In the genomic region with DNA sequence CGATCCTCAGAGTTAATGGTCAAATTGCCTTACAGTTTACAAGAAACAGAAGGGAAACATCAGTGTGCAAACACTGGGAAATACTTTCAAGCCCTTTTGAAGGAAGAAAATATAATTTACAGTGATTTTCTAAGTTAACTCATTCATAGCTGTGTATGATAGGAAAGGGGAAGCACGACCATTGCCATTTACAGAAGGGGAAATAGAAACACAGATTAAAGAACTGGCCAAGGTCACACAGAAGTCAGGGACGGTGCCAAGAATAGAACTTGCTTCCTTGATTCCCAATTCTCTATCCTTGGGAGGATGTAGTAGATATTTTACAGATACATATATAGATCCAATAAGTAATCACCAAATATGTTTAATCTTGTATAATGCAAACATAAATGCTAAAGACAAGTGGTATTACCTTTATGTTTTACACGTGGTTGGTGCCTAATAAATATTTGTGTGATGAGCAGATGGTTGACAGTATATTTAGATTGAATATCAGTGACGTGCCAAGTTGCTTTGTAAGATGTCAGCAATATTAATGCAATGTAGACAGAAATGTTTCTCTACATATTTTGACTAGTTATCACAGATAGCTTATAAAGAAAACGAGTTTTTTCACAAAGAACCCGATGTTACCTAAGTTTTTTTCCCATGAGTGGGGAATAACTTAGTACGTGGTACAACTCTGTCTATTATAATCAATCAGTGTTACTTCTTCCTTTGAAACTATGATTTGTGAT, we compare ENCODE assay signal across 2 cellular contexts.
TF ChIP-seq lines count a peak whose summit lies in the region.

No MANE protein-coding gene starts in this region.

TF ChIP-seq in IMR-90, 13 proteins besides CTCF, POLR2A, EP300 and RAD21:
- peak; percentile 65 for TF ChIP-seq MAFK (IDR thresholded peaks at IDR 0.05; ENCODE audit: low read depth, low read length)
- TF ChIP-seq, protein P1, sequence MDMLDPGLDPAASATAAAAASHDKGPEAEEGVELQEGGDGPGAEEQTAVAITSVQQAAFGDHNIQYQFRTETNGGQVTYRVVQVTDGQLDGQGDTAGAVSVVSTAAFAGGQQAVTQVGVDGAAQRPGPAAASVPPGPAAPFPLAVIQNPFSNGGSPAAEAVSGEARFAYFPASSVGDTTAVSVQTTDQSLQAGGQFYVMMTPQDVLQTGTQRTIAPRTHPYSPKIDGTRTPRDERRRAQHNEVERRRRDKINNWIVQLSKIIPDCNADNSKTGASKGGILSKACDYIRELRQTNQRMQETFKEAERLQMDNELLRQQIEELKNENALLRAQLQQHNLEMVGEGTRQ (IDR thresholded peaks at IDR 0.05; ENCODE audit: low read depth, low read length) = no peak
TF ChIP-seq in IMR-90: peak in this region for 1.

TF ChIP-seq in WTC11, 78 proteins besides CTCF, POLR2A, EP300 and RAD21:
- TF ChIP-seq AFF4 (CRISPR knock-in tag; IDR thresholded peaks at IDR 0.05; ENCODE audit: borderline replicate concordance) (no peak), ZBTB21 (CRISPR knock-in tag; IDR thresholded peaks at IDR 0.05; ENCODE audit: borderline replicate concordance) (no peak), ZNF281 (CRISPR knock-in tag; IDR thresholded peaks at IDR 0.05) (no peak), JAZF1 (CRISPR knock-in tag; IDR thresholded peaks at IDR 0.05) (no peak), ZNF121 (CRISPR knock-in tag; IDR thresholded peaks at IDR 0.05) (no peak), ETV6 (CRISPR knock-in tag; IDR thresholded peaks at IDR 0.05) (no peak), OVOL2 (CRISPR knock-in tag; IDR thresholded peaks at IDR 0.05; ENCODE audit: borderline replicate concordance) (no peak), ZNF512 (CRISPR knock-in tag; IDR thresholded peaks at IDR 0.05; ENCODE audit: borderline replicate concordance) (no peak), ZNF317 (CRISPR knock-in tag; IDR thresholded peaks at IDR 0.05; ENCODE audit: borderline replicate concordance, low read depth) (no peak), NR1H2 (CRISPR knock-in tag; IDR thresholded peaks at IDR 0.05) (no peak), CDX4 (CRISPR knock-in tag; IDR thresholded peaks at IDR 0.05; ENCODE audit: borderline replicate concordance) (no peak), RORB (CRISPR knock-in tag; IDR thresholded peaks at IDR 0.05) (no peak), GRHL2 (CRISPR knock-in tag; IDR thresholded peaks at IDR 0.05; ENCODE audit: insufficient replicate concordance, severe bottlenecking) (no peak), ZNF671 (CRISPR knock-in tag; IDR thresholded peaks at IDR 0.05) (no peak), ZBTB43 (CRISPR knock-in tag; IDR thresholded peaks at IDR 0.05) (no peak)
- TF ChIP-seq, protein P2, sequence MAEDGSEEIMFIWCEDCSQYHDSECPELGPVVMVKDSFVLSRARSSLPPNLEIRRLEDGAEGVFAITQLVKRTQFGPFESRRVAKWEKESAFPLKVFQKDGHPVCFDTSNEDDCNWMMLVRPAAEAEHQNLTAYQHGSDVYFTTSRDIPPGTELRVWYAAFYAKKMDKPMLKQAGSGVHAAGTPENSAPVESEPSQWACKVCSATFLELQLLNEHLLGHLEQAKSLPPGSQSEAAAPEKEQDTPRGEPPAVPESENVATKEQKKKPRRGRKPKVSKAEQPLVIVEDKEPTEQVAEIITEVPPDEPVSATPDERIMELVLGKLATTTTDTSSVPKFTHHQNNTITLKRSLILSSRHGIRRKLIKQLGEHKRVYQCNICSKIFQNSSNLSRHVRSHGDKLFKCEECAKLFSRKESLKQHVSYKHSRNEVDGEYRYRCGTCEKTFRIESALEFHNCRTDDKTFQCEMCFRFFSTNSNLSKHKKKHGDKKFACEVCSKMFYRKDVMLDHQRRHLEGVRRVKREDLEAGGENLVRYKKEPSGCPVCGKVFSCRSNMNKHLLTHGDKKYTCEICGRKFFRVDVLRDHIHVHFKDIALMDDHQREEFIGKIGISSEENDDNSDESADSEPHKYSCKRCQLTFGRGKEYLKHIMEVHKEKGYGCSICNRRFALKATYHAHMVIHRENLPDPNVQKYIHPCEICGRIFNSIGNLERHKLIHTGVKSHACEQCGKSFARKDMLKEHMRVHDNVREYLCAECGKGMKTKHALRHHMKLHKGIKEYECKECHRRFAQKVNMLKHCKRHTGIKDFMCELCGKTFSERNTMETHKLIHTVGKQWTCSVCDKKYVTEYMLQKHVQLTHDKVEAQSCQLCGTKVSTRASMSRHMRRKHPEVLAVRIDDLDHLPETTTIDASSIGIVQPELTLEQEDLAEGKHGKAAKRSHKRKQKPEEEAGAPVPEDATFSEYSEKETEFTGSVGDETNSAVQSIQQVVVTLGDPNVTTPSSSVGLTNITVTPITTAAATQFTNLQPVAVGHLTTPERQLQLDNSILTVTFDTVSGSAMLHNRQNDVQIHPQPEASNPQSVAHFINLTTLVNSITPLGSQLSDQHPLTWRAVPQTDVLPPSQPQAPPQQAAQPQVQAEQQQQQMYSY (CRISPR knock-in tag; IDR thresholded peaks at IDR 0.05) = no peak
- TF ChIP-seq, protein P3, sequence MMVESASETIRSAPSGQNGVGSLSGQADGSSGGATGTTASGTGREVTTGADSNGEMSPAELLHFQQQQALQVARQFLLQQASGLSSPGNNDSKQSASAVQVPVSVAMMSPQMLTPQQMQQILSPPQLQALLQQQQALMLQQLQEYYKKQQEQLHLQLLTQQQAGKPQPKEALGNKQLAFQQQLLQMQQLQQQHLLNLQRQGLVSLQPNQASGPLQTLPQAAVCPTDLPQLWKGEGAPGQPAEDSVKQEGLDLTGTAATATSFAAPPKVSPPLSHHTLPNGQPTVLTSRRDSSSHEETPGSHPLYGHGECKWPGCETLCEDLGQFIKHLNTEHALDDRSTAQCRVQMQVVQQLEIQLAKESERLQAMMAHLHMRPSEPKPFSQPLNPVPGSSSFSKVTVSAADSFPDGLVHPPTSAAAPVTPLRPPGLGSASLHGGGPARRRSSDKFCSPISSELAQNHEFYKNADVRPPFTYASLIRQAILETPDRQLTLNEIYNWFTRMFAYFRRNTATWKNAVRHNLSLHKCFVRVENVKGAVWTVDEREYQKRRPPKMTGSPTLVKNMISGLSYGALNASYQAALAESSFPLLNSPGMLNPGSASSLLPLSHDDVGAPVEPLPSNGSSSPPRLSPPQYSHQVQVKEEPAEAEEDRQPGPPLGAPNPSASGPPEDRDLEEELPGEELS (CRISPR knock-in tag; IDR thresholded peaks at IDR 0.05) = no peak
- TF ChIP-seq, protein P4, sequence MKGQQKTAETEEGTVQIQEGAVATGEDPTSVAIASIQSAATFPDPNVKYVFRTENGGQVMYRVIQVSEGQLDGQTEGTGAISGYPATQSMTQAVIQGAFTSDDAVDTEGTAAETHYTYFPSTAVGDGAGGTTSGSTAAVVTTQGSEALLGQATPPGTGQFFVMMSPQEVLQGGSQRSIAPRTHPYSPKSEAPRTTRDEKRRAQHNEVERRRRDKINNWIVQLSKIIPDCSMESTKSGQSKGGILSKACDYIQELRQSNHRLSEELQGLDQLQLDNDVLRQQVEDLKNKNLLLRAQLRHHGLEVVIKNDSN (CRISPR knock-in tag; IDR thresholded peaks at IDR 0.05) = no peak
- TF ChIP-seq, protein P5, sequence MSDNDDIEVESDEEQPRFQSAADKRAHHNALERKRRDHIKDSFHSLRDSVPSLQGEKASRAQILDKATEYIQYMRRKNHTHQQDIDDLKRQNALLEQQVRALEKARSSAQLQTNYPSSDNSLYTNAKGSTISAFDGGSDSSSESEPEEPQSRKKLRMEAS (CRISPR knock-in tag; IDR thresholded peaks at IDR 0.05) = no peak
